9 cellular contexts compared by ENCODE assay signal in the genomic region with DNA sequence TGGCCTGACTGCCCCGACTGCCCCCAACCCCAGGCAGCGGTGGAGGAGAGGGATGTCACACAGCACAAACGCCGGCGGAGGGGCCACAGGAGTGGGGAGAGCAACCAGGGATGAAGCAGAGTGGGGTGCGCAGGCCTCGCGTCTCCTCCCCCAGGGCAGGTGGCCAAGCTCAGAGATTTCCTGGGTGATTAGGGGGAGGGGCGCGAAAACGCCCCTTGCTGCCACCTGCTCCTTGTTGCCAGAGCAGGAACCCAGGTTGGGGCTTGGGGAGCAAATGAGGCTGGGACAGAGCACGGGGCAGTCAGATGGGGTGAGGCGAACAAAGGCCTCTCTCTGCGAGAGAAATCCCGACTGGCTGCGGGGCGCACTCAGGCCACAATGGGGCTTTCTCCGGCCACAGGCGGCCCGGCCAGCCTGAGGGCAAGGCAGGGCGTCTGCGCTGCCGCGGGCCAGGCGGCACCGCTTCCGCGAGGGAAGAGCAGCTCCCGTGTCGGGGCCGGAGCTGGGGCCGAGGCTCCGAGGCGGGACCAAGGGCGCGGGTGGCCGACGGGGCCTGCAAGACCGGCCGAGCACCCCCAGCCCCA. TPM values are rescaled to one million over a fixed set of nuclear protein-coding genes. Genes with fewer than 3 reads are reported as not detected.
DNase-seq lines count a peak whose midpoint lies in the region; ATAC-seq, FAIRE-seq and TF ChIP-seq lines count a peak whose summit lies in the region.
"Had no signal": no experiment of that assay in that cellular context is flagged by ENCODE, and none has a peak within 500 bp of the region (broad histone marks: within the 10 kb centered on the region; RNA-seq: fewer than 3 reads in every experiment).

No MANE protein-coding gene starts in this region.

- no peak for FAIRE-seq in GM19239 (lab: Jason Lieb, UNC)

- H3K27ac ChIP-seq in CD8-positive, alpha-beta T cell (ENCODE audit: low read depth, low read length): peak overlapping the region; percentile 66
- H3K27ac ChIP-seq in muscle layer of duodenum (ENCODE audit: low read length): peak overlapping the region; percentile 96
- H3K27ac ChIP-seq in aorta (ENCODE audit: low read depth in 1 of 2, low read length in 2 of 2): peak overlapping the region; percentile 84 to 93

- H3K27ac Mint-ChIP-seq in CD8-positive, alpha-beta T cell: no peak overlapping the region

- TF ChIP-seq CTCF in CD8-positive, alpha-beta T cell (IDR thresholded peaks at IDR 0.05): no peak
- TF ChIP-seq CTCF in epithelial cell of esophagus (IDR thresholded peaks at IDR 0.05; ENCODE audit: insufficient read depth, low read depth, low read length, missing control alignments): no peak

- H3K27me3 Mint-ChIP-seq in CD8-positive, alpha-beta T cell (ENCODE audit: low read depth): peaks cover 2% of the 10 kb centered on the region

- CTCF ChIA-PET in CD8-positive, alpha-beta T cell (lab: Charles Lee): interaction anchor here (0.7 to 12.6 kb wide), 3 partner anchors 9 to 115 kb away, joined by 3 to 199 read pairs (median 3); no protein-coding TSS in a partner anchor

- H3K36me3 Mint-ChIP-seq in CD8-positive, alpha-beta T cell: no peaks in the 10 kb centered on the region

- no peaks in the 10 kb centered on the region for H3K9me3 ChIP-seq in CD8-positive, alpha-beta T cell (ENCODE audit: low read length)
- H3K9me3 ChIP-seq in muscle layer of duodenum (ENCODE audit: control insufficient read depth in 1 of 2, low read length in 2 of 2) (no peaks in the 10 kb centered on the region), aorta (ENCODE audit: control insufficient read depth, low read length) (no peaks in the 10 kb centered on the region)

- intact Hi-C loops in CD8-positive, alpha-beta T cell (cut with DNase I, micrococcal nuclease): loop anchor here (1.0 to 10.0 kb wide), 8 partner anchors 8 to 711 kb away; partner anchors contain the start of genes COPS7B (in 1 of the 2), NCL (in 1 of the 2), NMUR1 (in 1 of the 2) and PDE6D (in 1 of the 2)
- intact Hi-C loops in aorta (cut with DNase I): loop anchor here (5.0 to 10.0 kb wide), 2 partner anchors 87 to 181 kb away; partner anchors contain the start of genes COPS7B (in 1 of the 2) and PDE6D (in 1 of the 2)

- peak overlapping the region; percentile 56 for H3K4me3 Mint-ChIP-seq in CD8-positive, alpha-beta T cell

- no peak for ATAC-seq in CD8-positive, alpha-beta T cell
- ATAC-seq in HG03457 (IDR thresholded peaks at IDR 0.05; ENCODE audit: unreplicated experiment): peak; percentile 43
- peak; percentile 48 for ATAC-seq in aorta (ENCODE audit: low FRiP score)

- 3 to 7% methylated on average over 37 to 40 of the region's 40 CpGs for whole genome bisulfite sequencing in aorta, 2 donors

- peak in 4 of 7 experiments; percentile 29 to 38 (median 32) for DNase-seq in CD8-positive, alpha-beta T cell
- DNase-seq in GM19239 (ENCODE audit: insufficient read length, low spot score) (peak; percentile 53), T-helper 22 cell (ENCODE audit: low read depth) (peak; percentile 8), epithelial cell of esophagus (ENCODE audit: low read depth) (peak; percentile 29), aorta (peak in 1 of 2 donors; percentile 85)
- no peak for DNase-seq in stimulated activated CD4-positive, alpha-beta T cell treated with anti-CD3 and anti-CD28 coated beads, Interleukin-4, amount 100 ng/mL, for 1 hour

- H3K4me1 Mint-ChIP-seq in CD8-positive, alpha-beta T cell (ENCODE audit: low read depth): peaks cover 7% of the 10 kb centered on the region

- H3K4me1 ChIP-seq in CD8-positive, alpha-beta T cell (ENCODE audit: insufficient read depth, low read length): peaks cover 12% of the 10 kb centered on the region
- peaks cover 13 to 44% of the 10 kb centered on the region in 2 donors for H3K4me1 ChIP-seq in muscle layer of duodenum (ENCODE audit: control insufficient read depth in 1 of 2, insufficient read depth in 2 of 2, low read length in 2 of 2)
- no peaks in the 10 kb centered on the region for H3K4me1 ChIP-seq in aorta (ENCODE audit: control insufficient read depth in 1 of 2, insufficient read depth in 2 of 2, low read length in 2 of 2)

- POLR2A ChIA-PET in CD8-positive, alpha-beta T cell (lab: Charles Lee): interaction anchor here (0.5 to 1.3 kb wide), 4 partner anchors 11 to 111 kb away, joined by 3 read pairs; no protein-coding TSS in a partner anchor

- H3K27me3 ChIP-seq in CD8-positive, alpha-beta T cell (ENCODE audit: insufficient read depth, low read length): no peaks in the 10 kb centered on the region
- H3K27me3 ChIP-seq in muscle layer of duodenum (ENCODE audit: low read depth, low read length) (no peaks in the 10 kb centered on the region), aorta (ENCODE audit: control insufficient read depth in 1 of 2, insufficient read depth in 2 of 2, low read length in 1 of 2) (no peaks in the 10 kb centered on the region)

- H3K36me3 ChIP-seq in CD8-positive, alpha-beta T cell (ENCODE audit: insufficient read depth, low read length): no peaks in the 10 kb centered on the region
- H3K36me3 ChIP-seq in muscle layer of duodenum (ENCODE audit: control insufficient read depth in 1 of 2, insufficient read depth in 2 of 2, low read length in 2 of 2) (no peaks in the 10 kb centered on the region), aorta (ENCODE audit: control insufficient read depth in 1 of 2, insufficient read depth in 2 of 2, low read length in 1 of 2) (no peaks in the 10 kb centered on the region)

- H3K9me3 Mint-ChIP-seq in CD8-positive, alpha-beta T cell: no peaks in the 10 kb centered on the region

- H3K4me3 ChIP-seq in CD8-positive, alpha-beta T cell (ENCODE audit: low read depth, low read length): peak overlapping the region; percentile 42
- H3K4me3 ChIP-seq in epithelial cell of esophagus (ENCODE audit: low read length) (peak overlapping the region; percentile 31), muscle layer of duodenum (ENCODE audit: low read depth in 1 of 2, low read length in 2 of 2) (peak overlapping the region; percentile 57 to 60), aorta (ENCODE audit: low read length in 2 of 2) (peak overlapping the region; percentile 10 to 16)

RNA-seq across cellular contexts. Expression of gene TEX44, which starts 11.5 kb away (rescaled TPM):
- not detected for total RNA-seq in CD8-positive, alpha-beta T cell
- not detected for total RNA-seq in aorta
- polyA plus RNA-seq in aorta: not detected
- total RNA-seq: T-helper 1 cell treated with Interleukin-12 subunit alpha and Interleukin-12 subunit beta and Interleukin-4 antibody, amounts not matched to agents 30 ng/mL and 1 ng/mL, for 36 hours had no signal
